ENCODE assay signal across 16 cellular contexts in genomic region chr6:147063469-147064031, GRCh38.
DNase-seq lines count a peak whose midpoint lies in the region; ATAC-seq and TF ChIP-seq lines count a peak whose summit lies in the region.
"Had no signal": no experiment of that assay in that cellular context is flagged by ENCODE, and none has a peak within 500 bp of the region (broad histone marks: within the 10 kb centered on the region; RNA-seq: fewer than 3 reads in every experiment).

No MANE protein-coding gene starts in this region.

- no peak for ATAC-seq in GM21825 (IDR thresholded peaks at IDR 0.05; ENCODE audit: unreplicated experiment)

- intact Hi-C loops in breast epithelium (cut with DNase I; ENCODE audit: low total_unique reads): loop anchor here (5.0 kb wide), 1 partner anchor 469 kb away; no protein-coding TSS in a partner anchor
- intact Hi-C loops in spleen (cut with DNase I; ENCODE audit: low total_unique reads): no loop called here

- H3K9me3 ChIP-seq in AG04450 (ENCODE audit: control insufficient read depth, insufficient read depth, low read length) (no peaks in the 10 kb centered on the region), HUES48 (ENCODE audit: control insufficient read depth, insufficient read depth, low read length) (no peaks in the 10 kb centered on the region), breast epithelium (no peaks in the 10 kb centered on the region), spleen (peaks cover 0 to under 1% (median 0%) of the 10 kb centered on the region in 8 donors)
- H3K9me3 ChIP-seq: BE2C had no signal

- H3K36me3 ChIP-seq in HUES48 (ENCODE audit: control insufficient read depth, insufficient read depth, low read length): no peaks in the 10 kb centered on the region
- no peaks in the 10 kb centered on the region for H3K36me3 ChIP-seq in breast epithelium
- no peaks in the 10 kb centered on the region for H3K36me3 ChIP-seq in spleen
- H3K36me3 ChIP-seq: BE2C had no signal

- WGBS in spleen, 5 donors: 81 to 100% (median 93%) methylated on average over 1 of the region's 1 CpG

- H3K4me1 ChIP-seq in HUES48 (ENCODE audit: control insufficient read depth, insufficient read depth, low read length) (no peaks in the 10 kb centered on the region), breast epithelium (peaks cover 0 to 5% of the 10 kb centered on the region in 2 donors), spleen (no peaks in the 10 kb centered on the region)
- H3K4me1 ChIP-seq: BE2C had no signal

- CTCF ChIA-PET in AG04450 (lab: Charles Lee): no interaction called here

- no peak for TF ChIP-seq POLR2A in breast epithelium (IDR thresholded peaks at IDR 0.05)
- no peak for TF ChIP-seq POLR2A in spleen (IDR thresholded peaks at IDR 0.05)

- POLR2A ChIA-PET in AG04450 (lab: Yijun Ruan, JAX): interaction anchor here (0.5 kb wide), 1 partner anchor 187 kb away, joined by 3 read pairs; no protein-coding TSS in a partner anchor

- H3K9ac ChIP-seq in HUES48 (ENCODE audit: low read depth, low read length): no peak overlapping the region

- H3K27ac ChIP-seq in AG04450 (ENCODE audit: low read depth, low read length) (peak overlapping the region; percentile 60), HUES48 (ENCODE audit: low read depth, low read length) (peak overlapping the region; percentile 54), breast epithelium (peak overlapping the region; percentile 21 to 48), spleen (no peak overlapping the region)

- peak; percentile 49 for DNase-seq in AG04450 (ENCODE audit: low read depth, low spot score)
- DNase-seq in breast epithelium (ENCODE audit: low spot score in 2 of 2): no peak
- peak; percentile 90 for DNase-seq in kidney tubule cell (ENCODE audit: low spot score)
- no peak for DNase-seq in NCI-H82 treated with DMSO at 0.1 percent for 48 hours (lab: John Stamatoyannopoulos, UW; ENCODE audit: unreplicated experiment)
- no peak for DNase-seq in spleen
- DNase-seq in activated CD4-positive, CD25-positive, alpha-beta regulatory T cell treated with anti-CD3 and anti-CD28 coated beads, Interleukin-2, amount 50 U/mL, for 72 hours: no peak
- DNase-seq: activated CD4-positive, alpha-beta T cell treated with anti-CD3 and anti-CD28 coated beads, Interleukin-2, amount 50 U/mL, for 48 hours; activated naive CD4-positive, alpha-beta T cell treated with anti-CD3 and anti-CD28 coated beads for 36 hours; BE2C; effector CD4-positive, alpha-beta T cell; H9; NCI-H1092 treated with DMSO at 0.1 percent for 48 hours; NCI-H748 treated with DMSO at 0.1 percent for 48 hours; stimulated activated naive CD4-positive, alpha-beta T cell had no signal

- TF ChIP-seq CTCF in AG04450 (IDR thresholded peaks at IDR 0.05; ENCODE audit: low read depth, low read length) (no peak), breast epithelium (IDR thresholded peaks at IDR 0.05) (no peak), spleen (IDR thresholded peaks at IDR 0.05 in 8 of 11, conservative IDR thresholded peaks at IDR 0.05 in 3 of 11) (no peak)

- H3K27me3 ChIP-seq in AG04450 (ENCODE audit: control insufficient read depth, insufficient read depth, low read length) (no peaks in the 10 kb centered on the region), HUES48 (ENCODE audit: control insufficient read depth, insufficient read depth, low read length) (no peaks in the 10 kb centered on the region), breast epithelium (no peaks in the 10 kb centered on the region), spleen (replicated peaks in 1 of 7) (no peaks in the 10 kb centered on the region)
- H3K27me3 ChIP-seq: BE2C had no signal

- H3K4me3 ChIP-seq in AG04450 (ENCODE audit: low read depth, low read length) (no peak overlapping the region), HUES48 (ENCODE audit: low read depth, low read length) (no peak overlapping the region), breast epithelium (no peak overlapping the region), spleen (no peak overlapping the region)

Comparison
In these comparisons a context has a peak if more than half of its experiments do, and no peak if none do; other contexts are left out.
1. DNase-seq: peak in AG04450 (single experiment) and kidney tubule cell (single experiment); none in breast epithelium (0 of 2), NCI-H82 treated with DMSO at 0.1 percent for 48 hours (single experiment), spleen (single experiment) and activated CD4-positive, CD25-positive, alpha-beta regulatory T cell treated with anti-CD3 and anti-CD28 coated beads, Interleukin-2, amount 50 U/mL, for 72 hours (single experiment).
2. H3K27ac ChIP-seq: peak in AG04450 (single experiment), HUES48 (single experiment) and breast epithelium (2 of 2); none in spleen (0 of 8).